In the genomic region with DNA sequence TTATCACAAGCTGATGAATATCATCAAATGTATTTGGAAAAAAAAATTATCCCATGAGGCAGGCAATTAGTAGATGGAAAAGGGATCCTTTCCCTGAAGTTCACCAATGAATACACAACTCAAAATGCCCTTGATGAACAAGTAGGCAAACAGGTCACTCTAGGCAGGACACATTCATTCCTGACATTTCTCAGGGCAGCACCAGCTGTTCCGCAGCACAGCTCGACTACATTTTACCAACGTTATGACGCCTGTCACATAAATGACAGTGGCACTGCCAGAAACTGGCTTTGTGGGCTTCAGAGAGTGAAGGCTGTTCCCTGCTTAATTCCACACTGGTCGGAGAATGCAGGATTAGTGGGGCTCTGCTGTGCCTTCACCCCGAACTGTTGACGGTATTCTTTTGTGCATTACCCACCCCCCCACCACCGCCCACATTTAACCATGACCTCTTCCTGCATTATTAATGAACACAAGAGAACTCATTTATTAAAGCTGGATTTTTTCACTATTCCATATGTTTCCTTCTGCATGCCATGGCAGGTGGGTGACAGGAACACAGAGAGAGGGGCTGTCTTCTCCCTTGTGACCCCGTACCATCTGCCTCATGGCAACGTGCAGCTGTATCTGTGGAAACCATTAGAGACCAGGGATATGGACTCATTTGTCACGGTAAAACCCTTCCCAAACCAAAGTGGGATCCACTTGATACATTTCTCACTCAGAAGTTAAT, we compare ENCODE assay signal across 22 cellular contexts.
A peak's percentile ranks its signal among the peaks of the same experiment; 100 is the strongest.
DNase-seq lines count a peak whose midpoint lies in the region; ATAC-seq and TF ChIP-seq lines count a peak whose summit lies in the region.
"Had no signal": no experiment of that assay in that cellular context is flagged by ENCODE, and none has a peak within 500 bp of the region (broad histone marks: within the 10 kb centered on the region; RNA-seq: fewer than 3 reads in every experiment).

No MANE protein-coding gene starts in this region.

- intact Hi-C loops in left ventricle myocardium superior (cut with micrococcal nuclease) (no loop called here), psoas muscle (cut with DNase I) (no loop called here), upper lobe of right lung (cut with DNase I) (no loop called here)

- H3K36me3 ChIP-seq in psoas muscle (ENCODE audit: insufficient read depth in 1 of 2, low read depth in 1 of 2) (no peaks in the 10 kb centered on the region), upper lobe of right lung (no peaks in the 10 kb centered on the region)
- H3K36me3 ChIP-seq: left lung had no signal

- peak; percentile 82 for ATAC-seq in left ventricle myocardium superior
- peak; percentile 80 to 85 (median 81) for ATAC-seq in psoas muscle
- peak; percentile 40 for ATAC-seq in upper lobe of right lung
- ATAC-seq in GM18502 (IDR thresholded peaks at IDR 0.05; ENCODE audit: poor library complexity, unreplicated experiment), result no peak
- ATAC-seq: esophagus mucosa, left lung had no signal

- TF ChIP-seq CTCF in psoas muscle (IDR thresholded peaks at IDR 0.05) (no peak), upper lobe of right lung (IDR thresholded peaks at IDR 0.05) (no peak)

- H3K4me1 ChIP-seq in psoas muscle, result peaks cover 25% of the 10 kb centered on the region
- peaks cover 10% of the 10 kb centered on the region for H3K4me1 ChIP-seq in upper lobe of right lung
- H3K4me1 ChIP-seq: left lung had no signal

- no peaks in the 10 kb centered on the region for H3K27me3 ChIP-seq in psoas muscle (ENCODE audit: insufficient read depth in 3 of 3, low read length in 2 of 3)
- H3K27me3 ChIP-seq in upper lobe of right lung, result no peaks in the 10 kb centered on the region

- H3K27ac ChIP-seq in psoas muscle (no peak overlapping the region), upper lobe of right lung (no peak overlapping the region)
- H3K27ac ChIP-seq: 22Rv1, left lung had no signal

- 31 to 40% (median 36%) methylated on average over 11 of the region's 11 CpGs for WGBS in psoas muscle, 3 donors

- H3K9me3 ChIP-seq in psoas muscle, result no peaks in the 10 kb centered on the region
- H3K9me3 ChIP-seq in upper lobe of right lung, result no peaks in the 10 kb centered on the region
- H3K9me3 ChIP-seq: left lung, SK-N-SH had no signal

- H3K4me3 ChIP-seq in psoas muscle (no peak overlapping the region), upper lobe of right lung (no peak overlapping the region)
- H3K4me3 ChIP-seq: left lung had no signal

- DNase-seq in NCI-H2171 treated with DMSO at 0.1 percent for 48 hours (lab: John Stamatoyannopoulos, UW) (peak; percentile 36), NCI-H2171 (lab: John Stamatoyannopoulos, UW) (no peak), left ventricle myocardium superior (peak; percentile 33), psoas muscle (no peak), upper lobe of right lung (no peak), dedifferentiated amniotic fluid mesenchymal stem cell (ENCODE audit: extremely low spot score) (no peak)
- DNase-seq in stimulated activated CD4-positive, alpha-beta T cell treated with anti-CD3 and anti-CD28 coated beads, Interleukin-4, amount 100 ng/mL, for 4 hours, result no peak
- DNase-seq: activated CD4-positive, alpha-beta T cell treated with anti-CD3 and anti-CD28 coated beads, Interleukin-2, amount 10 ng/mL, durations not matched to agents 24 days and 14 days; activated naive CD4-positive, alpha-beta T cell treated with anti-CD3 and anti-CD28 coated beads for 36 hours; activated T-cell treated with anti-CD3 and anti-CD28 coated beads, Interleukin-2, amount 50 U/mL, for 48 hours; CD4-positive, alpha-beta memory T cell; DMS 273 treated with DMSO at 0.1 percent for 48 hours; effector memory CD4-positive, alpha-beta T cell; left lung; NCI-H1105; NCI-H510A; SK-N-SH; stimulated activated CD4-positive, alpha-beta T cell treated with anti-CD3 and anti-CD28 coated beads, Interleukin-4, amount 100 ng/mL, for 24 hours; stimulated activated naive CD4-positive, alpha-beta T cell had no signal

Comparison
In these comparisons a context has a peak if more than half of its experiments do, and no peak if none do; other contexts are left out.
1. DNase-seq: peak in NCI-H2171 treated with DMSO at 0.1 percent for 48 hours (single experiment) and left ventricle myocardium superior (single experiment); none in NCI-H2171 (single experiment), psoas muscle (0 of 2), upper lobe of right lung (single experiment), dedifferentiated amniotic fluid mesenchymal stem cell (single experiment) and stimulated activated CD4-positive, alpha-beta T cell treated with anti-CD3 and anti-CD28 coated beads, Interleukin-4, amount 100 ng/mL, for 4 hours (0 of 2).